3 cellular contexts compared by ENCODE assay signal in genomic region chr12:51198568-51199400, GRCh38.
TF ChIP-seq lines count a peak whose summit lies in the region.

No MANE protein-coding gene starts in this region.

TF ChIP-seq in SK-N-SH, 30 proteins besides CTCF, POLR2A, EP300 and RAD21:
- TF ChIP-seq MXI1 (IDR thresholded peaks at IDR 0.05; ENCODE audit: low read depth, low read length) (no peak), FOXJ3 (CRISPR knock-in tag; IDR thresholded peaks at IDR 0.05) (no peak), PBX3 (IDR thresholded peaks at IDR 0.05) (no peak), MAX (IDR thresholded peaks at IDR 0.05; ENCODE audit: low read depth) (no peak), YY1 (IDR thresholded peaks at IDR 0.05; ENCODE audit: low read depth) (no peak), EZH2phosphoT487 (IDR thresholded peaks at IDR 0.05; ENCODE audit: borderline replicate concordance, low read depth) (no peak), POLR2AphosphoS5 (IDR thresholded peaks at IDR 0.05; ENCODE audit: low read depth, low read length) (no peak), ZBTB33 (IDR thresholded peaks at IDR 0.05; ENCODE audit: borderline replicate concordance, low read depth) (no peak), RCOR1 (IDR thresholded peaks at IDR 0.05; ENCODE audit: low read length) (no peak), IRF3 (IDR thresholded peaks at IDR 0.05; ENCODE audit: low read depth, low read length) (no peak), FOSL2 (IDR thresholded peaks at IDR 0.05; ENCODE audit: borderline replicate concordance, low read depth) (no peak), TAF1 (IDR thresholded peaks at IDR 0.05; ENCODE audit: borderline replicate concordance, low read depth, low read length) (no peak), TCF12 (IDR thresholded peaks at IDR 0.05) (no peak), MEF2A (IDR thresholded peaks at IDR 0.05; ENCODE audit: borderline replicate concordance, low read depth) (no peak), USF2 (IDR thresholded peaks at IDR 0.05; ENCODE audit: borderline replicate concordance, low read depth, low read length) (no peak), NFIC (IDR thresholded peaks at IDR 0.05; ENCODE audit: borderline replicate concordance) (no peak)

TF ChIP-seq in SK-N-SH treated with all-trans-retinoic acid at 6 μM for 48 hours, 23 proteins besides CTCF, POLR2A, EP300 and RAD21:
- no peak for TF ChIP-seq TOX (CRISPR knock-in tag; IDR thresholded peaks at IDR 0.05; ENCODE audit: borderline replicate concordance)
- no peak for TF ChIP-seq BACH2 (CRISPR knock-in tag; IDR thresholded peaks at IDR 0.05; ENCODE audit: borderline replicate concordance)
- no peak for TF ChIP-seq ZFP30 (CRISPR knock-in tag; IDR thresholded peaks at IDR 0.05)
- no peak for TF ChIP-seq ISL1 (CRISPR knock-in tag; IDR thresholded peaks at IDR 0.05)
- no peak for TF ChIP-seq TSHZ2 (CRISPR knock-in tag; IDR thresholded peaks at IDR 0.05)

TF ChIP-seq in K562, 482 proteins besides CTCF, POLR2A, EP300 and RAD21:
- TF ChIP-seq ZNF217 (CRISPR knock-in tag; IDR thresholded peaks at IDR 0.05) (no peak), MAFK (IDR thresholded peaks at IDR 0.05; ENCODE audit: low read length) (no peak), GMEB1 (CRISPR knock-in tag; IDR thresholded peaks at IDR 0.05) (no peak), POLR2AphosphoS5 (IDR thresholded peaks at IDR 0.05; ENCODE audit: control insufficient read depth, insufficient read depth, low read depth, low read length) (no peak), HNRNPUL1 (IDR thresholded peaks at IDR 0.05; ENCODE audit: low read length) (no peak), MTA2 (IDR thresholded peaks at IDR 0.05; ENCODE audit: low read depth) (no peak), CREBBP (IDR thresholded peaks at IDR 0.05; ENCODE audit: low read depth, low read length) (no peak), TBP (optimal IDR thresholded peaks at IDR 0.05; ENCODE audit: low read depth, low read length) (no peak), RNF219 (CRISPR knock-in tag; IDR thresholded peaks at IDR 0.05) (no peak), THRB (CRISPR knock-in tag; conservative IDR thresholded peaks at IDR 0.05) (no peak), MLLT1 (IDR thresholded peaks at IDR 0.05) (no peak), NONO (IDR thresholded peaks at IDR 0.05; ENCODE audit: low read depth in 2 of 2, low read length in 1 of 2) (no peak)
